In genomic region chr6:147009358-147009757, GRCh38 we compare ENCODE assay signal across 1 cellular context.
A peak's percentile ranks its signal among the peaks of the same experiment; 100 is the strongest.
TF ChIP-seq lines count a peak whose summit lies in the region.

No MANE protein-coding gene starts in this region.

TF ChIP-seq in K562, 482 proteins besides CTCF, POLR2A, EP300 and RAD21 (continued from another document):
- TF ChIP-seq RREB1 (CRISPR knock-in tag; IDR thresholded peaks at IDR 0.05), result no peak
- no peak for TF ChIP-seq EGR1 (conservative IDR thresholded peaks at IDR 0.05)
- no peak for TF ChIP-seq ZNF589 (CRISPR knock-in tag; IDR thresholded peaks at IDR 0.05; ENCODE audit: low read depth)
- no peak for TF ChIP-seq GABPB1 (CRISPR knock-in tag; IDR thresholded peaks at IDR 0.05)
- TF ChIP-seq SMARCA5 (IDR thresholded peaks at IDR 0.05), result peak; percentile 68; the same call in 1 of the 2 replicates
- TF ChIP-seq TRIM28 (IDR thresholded peaks at IDR 0.05), result 0 out of 2 replicates have a peak, but pooled peaks have one; percentile 24
- TF ChIP-seq RBM25 (IDR thresholded peaks at IDR 0.05; ENCODE audit: low read depth, low read length, severe bottlenecking), result peak; percentile 52
- TF ChIP-seq CBX3 (IDR thresholded peaks at IDR 0.05; ENCODE audit: borderline replicate concordance in 1 of 2, low read length in 2 of 2), result peak in 1 of 2 experiments; percentile 53; a peak in 1 of 3 replicates
